ENCODE assay signal across 18 cellular contexts in genomic region chr2:120868366-120868765, GRCh38.
DNase-seq lines count a peak whose midpoint lies in the region; ATAC-seq, FAIRE-seq and TF ChIP-seq lines count a peak whose summit lies in the region.
"Had no signal": no experiment of that assay in that cellular context is flagged by ENCODE, and none has a peak within 500 bp of the region (broad histone marks: within the 10 kb centered on the region; RNA-seq: fewer than 3 reads in every experiment).

No MANE protein-coding gene starts in this region.

- no peak overlapping the region for H4K8ac ChIP-seq in H1 (ENCODE audit: extremely low read depth, insufficient read depth, low read length)

- H3K56ac ChIP-seq in H1 (replicated peaks; ENCODE audit: insufficient read length, low read depth, low read length), result no peak overlapping the region

- FAIRE-seq in H1 (lab: Jason Lieb, UNC), result no peak
- FAIRE-seq: islet of Langerhans, K562 had no signal

- no peak for TF ChIP-seq POLR2A in H1 (IDR thresholded peaks at IDR 0.05; ENCODE audit: control extremely low read depth in 1 of 2, low read depth in 2 of 2, low read length in 2 of 2)
- TF ChIP-seq POLR2A in testis (IDR thresholded peaks at IDR 0.05), result no peak

- WGBS in H1 (ENCODE audit: extremely low coverage in 1 of 2, insufficient coverage in 1 of 2, insufficient read length in 1 of 2, insufficient replicate concordance in 2 of 2, low coverage in 1 of 2, low lambda C conversion rate in 2 of 2, missing lambda C conversion rate in 1 of 2), 2 experiments, result 72% methylated on average over 4 of the region's 4 CpGs; no CpG with 5 or more reads in 1 of the 2 experiments
- WGBS in testis, 2 donors, result 41 to 44% methylated on average over 4 of the region's 4 CpGs

- H3K79me2 ChIP-seq in H1 (ENCODE audit: control insufficient read depth in 1 of 2, insufficient read depth in 2 of 2, low read length in 2 of 2), result peaks cover 0 to 50% of the 10 kb centered on the region in 2 experiments; a peak in 2 of 4 replicates

- H3K4me1 Mint-ChIP-seq in nephron, result peaks cover 69% of the 10 kb centered on the region
- H3K4me1 Mint-ChIP-seq in T-helper 2 cell treated with Interferon-gamma antibody and Interleukin-4, amounts not matched to agents 5 μg/mL and 100 μg/mL, for 36 hours (ENCODE audit: low read depth), result no peaks in the 10 kb centered on the region

- peaks cover 35 to 39% of the 10 kb centered on the region in 2 experiments for H4K20me1 ChIP-seq in H1 (replicated peaks in 1 of 2; ENCODE audit: control insufficient read depth in 1 of 2, insufficient read depth in 2 of 2, low read length in 2 of 2)
- H4K20me1 ChIP-seq: BLaER1 treated with 17β-estradiol and CSF1 and Interleukin-3, amounts not matched to agents 10 nM and 100 nM had no signal

- no peak overlapping the region for H3K14ac ChIP-seq in H1 (ENCODE audit: insufficient read length)

- peak overlapping the region in 1 of 2 experiments; percentile 45; a peak in 2 of 4 replicates for H3K4me2 ChIP-seq in H1 (ENCODE audit: insufficient read depth in 1 of 2, low read depth in 2 of 2, low read length in 2 of 2)
- H3K4me2 ChIP-seq: BLaER1 treated with 17β-estradiol and CSF1 and Interleukin-3, amounts not matched to agents 10 nM and 100 nM had no signal

- peak overlapping the region; percentile 78 to 81 (median 79) for H3K4me3 Mint-ChIP-seq in nephron
- H3K4me3 Mint-ChIP-seq in T-helper 2 cell treated with Interferon-gamma antibody and Interleukin-4, amounts not matched to agents 5 μg/mL and 100 μg/mL, for 36 hours, result no peak overlapping the region

- H3K23ac ChIP-seq in H1 (ENCODE audit: insufficient read length), result no peak overlapping the region

- CTCF ChIA-PET in H1 (lab: Charles Lee; ENCODE audit: partially characterized antibody), result interaction anchor here (1.0 to 17.5 kb wide), 9 partner anchors 10 to 172 kb away, joined by 3 to 158 read pairs (median 5); no protein-coding TSS in a partner anchor

- H3K9ac ChIP-seq in HUES48 (ENCODE audit: low read depth, low read length) (no peak overlapping the region), H1 (replicated peaks in 1 of 4; ENCODE audit: extremely low read depth in 1 of 4, low read depth in 3 of 4, low read length in 3 of 4) (no peak overlapping the region; a peak in 1 of 7 replicates)
- H3K9ac ChIP-seq: BLaER1 treated with 17β-estradiol and CSF1 and Interleukin-3, amounts not matched to agents 10 nM and 100 nM had no signal

- no peak for TF ChIP-seq EP300 in H1 (IDR thresholded peaks at IDR 0.05; ENCODE audit: borderline replicate concordance in 1 of 2, low read depth in 2 of 2, low read length in 2 of 2)

- peaks cover 25% of the 10 kb centered on the region for H3K27me3 Mint-ChIP-seq in nephron (ENCODE audit: low read depth)
- peaks cover 35% of the 10 kb centered on the region for H3K27me3 Mint-ChIP-seq in T-helper 2 cell treated with Interferon-gamma antibody and Interleukin-4, amounts not matched to agents 5 μg/mL and 100 μg/mL, for 36 hours (ENCODE audit: low read depth)

- H2BK20ac ChIP-seq in H1 (ENCODE audit: low read length), result peak overlapping the region; percentile 48; the same call in 1 of the 2 replicates

- peak overlapping the region; percentile 78; the same call in 1 of the 2 replicates for H3K18ac ChIP-seq in H1 (ENCODE audit: extremely low read depth, low read length)

- peaks cover 34% of the 10 kb centered on the region for H3K4me1 ChIP-seq in HUES48 (ENCODE audit: control insufficient read depth, insufficient read depth, low read length)
- peaks cover 9 to 40% (median 18%) of the 10 kb centered on the region in 4 experiments for H3K4me1 ChIP-seq in H1 (replicated peaks in 1 of 4; ENCODE audit: control insufficient read depth in 3 of 4, insufficient read depth in 4 of 4, low read length in 3 of 4)
- peaks cover 25% of the 10 kb centered on the region for H3K4me1 ChIP-seq in testis
- H3K4me1 ChIP-seq: foreskin keratinocyte had no signal

- no peak overlapping the region for H2AFZ ChIP-seq in H1 (ENCODE audit: low read length)

- H4K5ac ChIP-seq in H1 (ENCODE audit: insufficient read length, low read depth, low read length), result no peak overlapping the region

- H3K4me3 ChIP-seq in HUES48 (ENCODE audit: low read depth, low read length), result no peak overlapping the region
- no peak overlapping the region for H3K4me3 ChIP-seq in H1 (ENCODE audit: extremely low read depth in 1 of 4, insufficient read depth in 2 of 4, low read depth in 3 of 4, low read length in 4 of 4)
- H3K4me3 ChIP-seq in testis, result peak overlapping the region in 1 of 2 donors; percentile 57
- H3K4me3 ChIP-seq in dorsolateral prefrontal cortex, result peak overlapping the region in 28 of 59 donors; percentile 41 to 70 (median 60)
- H3K4me3 ChIP-seq: BLaER1 treated with 17β-estradiol and CSF1 and Interleukin-3, amounts not matched to agents 10 nM and 100 nM; K562 had no signal

- H3K9me3 ChIP-seq in HUES48 (ENCODE audit: control insufficient read depth, insufficient read depth, low read length) (no peaks in the 10 kb centered on the region), H1 (ENCODE audit: insufficient read depth in 2 of 2, low read depth in 1 of 2, low read length in 1 of 2) (no peaks in the 10 kb centered on the region), testis (no peaks in the 10 kb centered on the region)
- H3K9me3 ChIP-seq: BLaER1 treated with 17β-estradiol and CSF1 and Interleukin-3, amounts not matched to agents 10 nM and 100 nM; right lobe of liver had no signal

- no peak overlapping the region for H2BK120ac ChIP-seq in H1 (replicated peaks; ENCODE audit: low read depth, low read length)

- no peak overlapping the region for H3K4ac ChIP-seq in H1 (replicated peaks; ENCODE audit: insufficient read length, low read depth, low read length)

- H3K27ac ChIP-seq in HUES48 (ENCODE audit: low read depth, low read length) (peak overlapping the region; percentile 26), H1 (ENCODE audit: low read depth, low read length) (no peak overlapping the region), testis (peak overlapping the region; percentile 31 to 77), dorsolateral prefrontal cortex (peak overlapping the region in 5 of 59 donors; percentile 35 to 70 (median 58))
- H3K27ac ChIP-seq: BLaER1 treated with 17β-estradiol and CSF1 and Interleukin-3, amounts not matched to agents 10 nM and 100 nM; foreskin keratinocyte; right lobe of liver had no signal

- H3K27ac Mint-ChIP-seq in nephron, result peak overlapping the region; percentile 89 to 97 (median 96)
- H3K27ac Mint-ChIP-seq in T-helper 2 cell treated with Interferon-gamma antibody and Interleukin-4, amounts not matched to agents 5 μg/mL and 100 μg/mL, for 36 hours, result no peak overlapping the region
- H3K27ac Mint-ChIP-seq: activated T-helper 2 cell treated with anti-CD3 and anti-CD28 coated beads, Interferon-gamma antibody, Interleukin-2, Interleukin-4, amounts not matched to agents 10 μg/mL and 5 μg/mL and 100 μg/mL, durations not matched to agents 14 hours and 24 hours and 36 hours had no signal

- H3K23me2 ChIP-seq in H1 (ENCODE audit: low read depth, low read length), result no peaks in the 10 kb centered on the region

- H3K36me3 ChIP-seq in HUES48 (ENCODE audit: control insufficient read depth, insufficient read depth, low read length) (no peaks in the 10 kb centered on the region), H1 (ENCODE audit: control insufficient read depth in 2 of 4, insufficient read depth in 4 of 4, low read length in 3 of 4) (no peaks in the 10 kb centered on the region), testis (ENCODE audit: low read depth, missing control alignments) (no peaks in the 10 kb centered on the region)
- H3K36me3 ChIP-seq: BLaER1 treated with 17β-estradiol and CSF1 and Interleukin-3, amounts not matched to agents 10 nM and 100 nM; right lobe of liver had no signal

- H4K91ac ChIP-seq in H1 (replicated peaks; ENCODE audit: insufficient read length, low read length), result no peak overlapping the region

- no peak overlapping the region for H2AK5ac ChIP-seq in H1 (ENCODE audit: low read depth, low read length)

- H3K27me3 ChIP-seq in HUES48 (ENCODE audit: control insufficient read depth, insufficient read depth, low read length) (no peaks in the 10 kb centered on the region), H1 (replicated peaks in 1 of 4; ENCODE audit: control insufficient read depth in 3 of 4, extremely low read depth in 1 of 4, insufficient read depth in 3 of 4, low read length in 3 of 4) (peaks cover 0 to 4% (median 0%) of the 10 kb centered on the region in 4 experiments; a peak in 1 of 7 replicates), testis (no peaks in the 10 kb centered on the region), dorsolateral prefrontal cortex (peaks cover 0 to 8% (median 0%) of the 10 kb centered on the region in 45 donors)
- H3K27me3 ChIP-seq: right lobe of liver had no signal

- no peak for ATAC-seq in HG02642 (IDR thresholded peaks at IDR 0.05; ENCODE audit: poor library complexity, unreplicated experiment)
- ATAC-seq: foreskin keratinocyte, HCT116, K562 had no signal

- peak overlapping the region; percentile 68; the same call in 1 of the 2 replicates for H2BK12ac ChIP-seq in H1 (ENCODE audit: low read depth, low read length)

- peak overlapping the region; percentile 56; the same call in 1 of the 2 replicates for H2BK5ac ChIP-seq in H1 (ENCODE audit: low read depth, low read length)

- POLR2A ChIA-PET in H1 (lab: Charles Lee; ENCODE audit: partially characterized antibody), result interaction anchor here (1.0 to 2.0 kb wide), 5 partner anchors 9 to 207 kb away, joined by 3 to 7 read pairs (median 4); no protein-coding TSS in a partner anchor

- no peak overlapping the region for H2BK15ac ChIP-seq in H1 (ENCODE audit: low read length)

- intact Hi-C loops in testis (cut with DNase I; ENCODE audit: low total_unique reads), result no loop called here
- intact Hi-C loops in dorsolateral prefrontal cortex (cut with DNase I), result no loop called here

- H3K79me1 ChIP-seq in H1 (ENCODE audit: low read depth, low read length), result peaks cover 24% of the 10 kb centered on the region

- TF ChIP-seq RAD21 in H1 (IDR thresholded peaks at IDR 0.05 in 1 of 2, conservative IDR thresholded peaks at IDR 0.05 in 1 of 2; ENCODE audit: low read depth in 2 of 2, low read length in 2 of 2), result no peak

- H3K36me3 Mint-ChIP-seq in nephron (ENCODE audit: low read depth), result peaks cover 4% of the 10 kb centered on the region
- no peaks in the 10 kb centered on the region for H3K36me3 Mint-ChIP-seq in T-helper 2 cell treated with Interferon-gamma antibody and Interleukin-4, amounts not matched to agents 5 μg/mL and 100 μg/mL, for 36 hours (ENCODE audit: low read depth)

- no peaks in the 10 kb centered on the region for H3K9me3 Mint-ChIP-seq in nephron
- H3K9me3 Mint-ChIP-seq in T-helper 2 cell treated with Interferon-gamma antibody and Interleukin-4, amounts not matched to agents 5 μg/mL and 100 μg/mL, for 36 hours, result no peaks in the 10 kb centered on the region
- H3K9me3 Mint-ChIP-seq: activated T-helper 2 cell treated with anti-CD3 and anti-CD28 coated beads, Interferon-gamma antibody, Interleukin-2, Interleukin-4, amounts not matched to agents 10 μg/mL and 5 μg/mL and 100 μg/mL, durations not matched to agents 14 hours and 24 hours and 36 hours had no signal

- TF ChIP-seq CTCF in H1 (IDR thresholded peaks at IDR 0.05; ENCODE audit: control extremely low read depth in 1 of 3, insufficient read depth in 1 of 3, low read depth in 1 of 3, low read length in 3 of 3), result no peak
- no peak for TF ChIP-seq CTCF in nephron (IDR thresholded peaks at IDR 0.05; ENCODE audit: unreplicated experiment in 3 of 3)
- TF ChIP-seq CTCF in testis (IDR thresholded peaks at IDR 0.05), result no peak
- no peak for TF ChIP-seq CTCF in dorsolateral prefrontal cortex (IDR thresholded peaks at IDR 0.05 in 54 of 56, conservative IDR thresholded peaks at IDR 0.05 in 2 of 56; ENCODE audit: low read depth in 1 of 56, partially characterized antibody in 56 of 56)

- DNase-seq in H1 (ENCODE audit: low read depth in 1 of 2, low spot score in 2 of 2) (no peak), testis (no peak), dorsolateral prefrontal cortex (no peak), DMS53 treated with DMSO at 0.1 percent for 48 hours (lab: John Stamatoyannopoulos, UW; ENCODE audit: unreplicated experiment) (no peak)
- DNase-seq in T-helper 2 cell treated with Interferon-gamma antibody and Interleukin-4, amounts not matched to agents 5 μg/mL and 100 μg/mL, for 36 hours (ENCODE audit: low spot score), result no peak
- DNase-seq: DMS53; foreskin keratinocyte; NCI-H1105; stimulated activated naive CD4-positive, alpha-beta T cell treated with Interleukin-2 at 50 U/mL for 16 hours had no signal
